ENCODE assay signal across 18 cellular contexts in the genomic region with DNA sequence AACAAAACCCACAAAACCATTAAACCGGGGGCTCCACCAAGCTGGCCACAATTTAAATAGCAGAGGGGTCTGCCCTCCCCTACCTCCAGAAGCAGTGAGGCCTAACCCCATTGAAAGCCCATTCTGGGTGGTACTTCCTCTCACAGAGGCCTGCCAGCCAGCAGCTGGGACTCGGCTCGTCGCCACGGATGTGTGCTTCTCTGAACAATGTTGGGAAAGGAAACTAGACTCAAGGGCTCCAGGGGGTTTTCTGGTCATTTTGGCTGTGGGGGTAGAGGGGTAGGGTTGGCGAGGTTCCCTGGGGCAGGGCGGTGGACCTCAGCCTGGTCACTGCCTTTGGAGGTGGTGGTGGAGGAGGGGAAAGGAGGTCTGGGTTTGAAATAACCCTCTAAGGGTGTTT. TPM values are rescaled to one million over a fixed set of nuclear protein-coding genes. Genes with fewer than 3 reads are reported as not detected.
A peak's percentile ranks its signal among the peaks of the same experiment; 100 is the strongest.
DNase-seq lines count a peak whose midpoint lies in the region.
"Had no signal": no experiment of that assay in that cellular context is flagged by ENCODE, and none has a peak within 500 bp of the region (broad histone marks: within the 10 kb centered on the region; RNA-seq: fewer than 3 reads in every experiment).

No MANE protein-coding gene starts in this region.

- H3K27me3 ChIP-seq in BLaER1 = no peaks in the 10 kb centered on the region
- H3K27me3 ChIP-seq: upper lobe of right lung had no signal

- no peaks in the 10 kb centered on the region for H3K9me3 Mint-ChIP-seq in immature natural killer cell

- no peaks in the 10 kb centered on the region for H3K36me3 Mint-ChIP-seq in immature natural killer cell

- H3K4me3 Mint-ChIP-seq in immature natural killer cell = peak overlapping the region in 2 of 5 donors; percentile 17 to 18

- peaks cover 38 to 50% of the 10 kb centered on the region in 2 donors for H3K4me1 Mint-ChIP-seq in immature natural killer cell

- H3K27ac Mint-ChIP-seq in immature natural killer cell = peak overlapping the region in 5 of 6 donors; percentile 45 to 81 (median 78)

- H3K4me3 ChIP-seq in BLaER1 = no peak overlapping the region
- H3K4me3 ChIP-seq: GM23248, skin epidermis, upper lobe of right lung had no signal

- no peaks in the 10 kb centered on the region for H3K36me3 ChIP-seq in BLaER1
- H3K36me3 ChIP-seq: upper lobe of right lung had no signal

- H3K9me3 ChIP-seq in BLaER1 = no peaks in the 10 kb centered on the region
- H3K9me3 ChIP-seq: upper lobe of right lung had no signal

- H3K27ac ChIP-seq in BLaER1 = peak overlapping the region; percentile 66
- H3K27ac ChIP-seq: GM23248, upper lobe of right lung, VCaP had no signal

- H3K9ac ChIP-seq in BLaER1 = peak overlapping the region; percentile 16; the same call in 1 of the 2 replicates
- H3K9ac ChIP-seq: GM23248 had no signal

- peak; percentile 19 for DNase-seq in GM19240 (ENCODE audit: insufficient read length, low spot score)
- peak; percentile 73 for DNase-seq in NAMALWA (ENCODE audit: low spot score)
- DNase-seq in immature natural killer cell = no peak
- no peak for DNase-seq in inferior parietal cortex (ENCODE audit: extremely low spot score)
- DNase-seq in NOMO-1 treated with dmso at 0.1 percent for 144 hours (lab: John Stamatoyannopoulos, UW; ENCODE audit: unreplicated experiment) = no peak
- no peak for DNase-seq in DMS 273 treated with DMSO at 0.1 percent for 48 hours (lab: John Stamatoyannopoulos, UW)
- DNase-seq in cortex of kidney (lab: John Stamatoyannopoulos, UW) = no peak
- DNase-seq: cerebellar nuclear complex; GM23248; midbrain; NCI-H1930; NCI-H524; occipital lobe; stimulated activated naive CD4-positive, alpha-beta T cell treated with Interleukin-2 at 50 U/mL for 16 hours; upper lobe of right lung had no signal

- H4K20me1 ChIP-seq in BLaER1 = no peaks in the 10 kb centered on the region

- peaks cover 70% of the 10 kb centered on the region for H3K4me1 ChIP-seq in BLaER1

- H3K4me2 ChIP-seq in BLaER1 = peak overlapping the region; percentile 77

- peaks cover 7 to 15% (median 11%) of the 10 kb centered on the region in 3 donors for H3K27me3 Mint-ChIP-seq in immature natural killer cell (ENCODE audit: low read depth in 3 of 3)

RNA-seq across cellular contexts. Expression of gene PLCG2, which starts 4.7 kb away (rescaled TPM):
- polyA plus RNA-seq in immature natural killer cell = 10 to 100 TPM; 24.4 to 91.6 (median 46.4) TPM

Comparison
In these comparisons a context has a peak if more than half of its experiments do, and no peak if none do; other contexts are left out.
1. DNase-seq: peak in GM19240 (single experiment) and NAMALWA (single experiment); none in immature natural killer cell (0 of 3), inferior parietal cortex (single experiment), NOMO-1 treated with dmso at 0.1 percent for 144 hours (single experiment), DMS 273 treated with DMSO at 0.1 percent for 48 hours (single experiment) and cortex of kidney (single experiment).